Comparison of ENCODE assay signal across 8 cellular contexts in the genomic region with DNA sequence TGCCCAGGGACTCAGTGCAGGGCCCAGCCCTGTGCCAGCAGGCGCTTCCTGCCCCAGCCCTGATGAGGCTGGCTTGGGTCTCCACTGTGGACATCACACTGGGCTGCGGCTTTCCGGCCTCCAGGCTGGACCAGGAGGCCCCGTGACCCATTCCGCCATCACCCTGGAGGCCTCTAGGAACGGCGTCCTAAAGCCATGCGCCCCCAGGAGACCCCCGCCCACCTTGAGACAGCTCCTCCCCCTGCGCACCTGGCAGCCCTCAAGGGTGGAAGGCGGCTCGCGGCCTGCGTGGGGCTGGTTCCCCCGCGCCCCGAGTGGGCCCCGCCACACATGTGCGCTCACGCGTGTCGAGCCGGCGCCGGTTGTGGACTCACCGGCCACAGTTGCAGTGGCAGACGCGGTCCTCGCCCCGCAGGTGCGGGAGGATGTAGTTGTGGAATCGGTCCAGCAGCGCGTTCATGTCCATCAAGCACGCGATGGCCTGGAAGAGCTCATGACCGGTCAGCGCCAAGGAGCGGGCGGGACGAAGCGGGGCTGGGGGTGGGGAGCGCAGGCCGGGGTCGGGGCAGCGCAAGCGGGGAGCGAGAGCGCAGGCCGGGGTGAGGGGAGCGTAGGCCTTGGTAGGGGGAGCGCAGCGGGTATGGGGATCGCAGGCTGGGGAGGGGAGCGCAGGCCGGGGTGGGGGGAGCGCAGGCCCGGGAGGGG. TPM values are rescaled to one million over a fixed set of nuclear protein-coding genes. Genes with fewer than 3 reads are reported as not detected.
DNase-seq lines count a peak whose midpoint lies in the region; ATAC-seq and TF ChIP-seq lines count a peak whose summit lies in the region.

No MANE protein-coding gene starts in this region.

- H3K9me3 Mint-ChIP-seq in CD4-positive, alpha-beta memory T cell: no peaks in the 10 kb centered on the region
- no peaks in the 10 kb centered on the region for H3K9me3 Mint-ChIP-seq in Caco-2 (ENCODE audit: unreplicated experiment)

- no peak overlapping the region for H3K27ac ChIP-seq in CD4-positive, alpha-beta memory T cell (ENCODE audit: low read depth, low read length)
- H3K27ac ChIP-seq in SK-N-MC (no peak overlapping the region), rectal smooth muscle tissue (ENCODE audit: low read depth, low read length) (peak overlapping the region; percentile 24)

- peaks cover 5% of the 10 kb centered on the region for H3K4me1 ChIP-seq in CD4-positive, alpha-beta memory T cell (ENCODE audit: insufficient read depth, low read length)
- H3K4me1 ChIP-seq in rectal smooth muscle tissue (ENCODE audit: control insufficient read depth, insufficient read depth, low read length) (peaks cover 6% of the 10 kb centered on the region), Caco-2 (no peaks in the 10 kb centered on the region)

- intact Hi-C loops in CD4-positive, alpha-beta memory T cell (cut with micrococcal nuclease): no loop called here
- intact Hi-C loops in Caco-2 (cut with micrococcal nuclease; ENCODE audit: unreplicated experiment): no loop called here

- no peak overlapping the region for H3K27ac Mint-ChIP-seq in CD4-positive, alpha-beta memory T cell
- no peak overlapping the region for H3K27ac Mint-ChIP-seq in Caco-2 (ENCODE audit: unreplicated experiment)

- H3K4me3 Mint-ChIP-seq in CD4-positive, alpha-beta memory T cell: peak overlapping the region in 5 of 8 donors; percentile 37 to 75 (median 48)
- H3K4me3 Mint-ChIP-seq in Caco-2 (ENCODE audit: unreplicated experiment): no peak overlapping the region

- no peaks in the 10 kb centered on the region for H3K27me3 Mint-ChIP-seq in CD4-positive, alpha-beta memory T cell
- no peaks in the 10 kb centered on the region for H3K27me3 Mint-ChIP-seq in Caco-2 (ENCODE audit: insufficient read depth, unreplicated experiment)

- H3K9me3 ChIP-seq in CD4-positive, alpha-beta memory T cell (ENCODE audit: control insufficient read depth in 1 of 2, low read length in 2 of 2): no peaks in the 10 kb centered on the region
- no peaks in the 10 kb centered on the region for H3K9me3 ChIP-seq in SK-N-MC (ENCODE audit: low read depth, low read length)
- no peaks in the 10 kb centered on the region for H3K9me3 ChIP-seq in Caco-2

- H3K4me1 Mint-ChIP-seq in CD4-positive, alpha-beta memory T cell: peaks cover 0 to 4% (median 1%) of the 10 kb centered on the region in 4 donors
- no peaks in the 10 kb centered on the region for H3K4me1 Mint-ChIP-seq in Caco-2 (ENCODE audit: low read depth, unreplicated experiment)

- ATAC-seq in GM21515 (IDR thresholded peaks at IDR 0.05; ENCODE audit: unreplicated experiment): no peak
- no peak for ATAC-seq in HG02884 (IDR thresholded peaks at IDR 0.05; ENCODE audit: unreplicated experiment)
- ATAC-seq in GM21737 (IDR thresholded peaks at IDR 0.05; ENCODE audit: unreplicated experiment): no peak

- no peak for DNase-seq in CD4-positive, alpha-beta memory T cell
- DNase-seq in SK-N-MC (ENCODE audit: low read depth, low spot score): no peak
- DNase-seq in foreskin fibroblast: peak; percentile 24 to 72
- no peak for DNase-seq in Caco-2

- H3K36me3 ChIP-seq in CD4-positive, alpha-beta memory T cell (ENCODE audit: insufficient read depth, low read length): no peaks in the 10 kb centered on the region
- H3K36me3 ChIP-seq in SK-N-MC (ENCODE audit: insufficient read depth, low read length) (no peaks in the 10 kb centered on the region; the same call in 1 of the 2 replicates), rectal smooth muscle tissue (ENCODE audit: control insufficient read depth, insufficient read depth, low read length) (peaks cover 4% of the 10 kb centered on the region), Caco-2 (ENCODE audit: control insufficient read depth, insufficient read depth, low read length) (no peaks in the 10 kb centered on the region)

- CTCF ChIA-PET in CD4-positive, alpha-beta memory T cell (lab: Charles Lee; ENCODE audit: partially characterized antibody): no interaction called here
- CTCF ChIA-PET in Caco-2 (lab: Charles Lee): interaction anchor here (0.7 kb wide), 1 partner anchor 184 kb away, joined by 5 read pairs; no protein-coding TSS in a partner anchor

- H3K9ac ChIP-seq in SK-N-MC (ENCODE audit: insufficient read length): peak overlapping the region; percentile 70
- no peak overlapping the region for H3K9ac ChIP-seq in rectal smooth muscle tissue (ENCODE audit: low read length)

- POLR2A ChIA-PET in CD4-positive, alpha-beta memory T cell (lab: Charles Lee; ENCODE audit: partially characterized antibody): no interaction called here
- POLR2A ChIA-PET in Caco-2 (lab: Charles Lee): no interaction called here

- TF ChIP-seq CTCF in foreskin fibroblast (IDR thresholded peaks at IDR 0.05; ENCODE audit: low read depth, low read length): no peak
- TF ChIP-seq CTCF in Caco-2 (IDR thresholded peaks at IDR 0.05; ENCODE audit: insufficient read depth in 1 of 2, low read depth in 1 of 2, low read length in 1 of 2, severe bottlenecking in 1 of 2, unreplicated experiment in 1 of 2): no peak

- H3K4me3 ChIP-seq in CD4-positive, alpha-beta memory T cell (ENCODE audit: low read length in 2 of 2): no peak overlapping the region
- H3K4me3 ChIP-seq in SK-N-MC: peak overlapping the region; percentile 76
- peak overlapping the region; percentile 55 to 64 for H3K4me3 ChIP-seq in foreskin fibroblast (ENCODE audit: low read depth in 1 of 2, low read length in 2 of 2)
- H3K4me3 ChIP-seq in rectal smooth muscle tissue (ENCODE audit: low read length): peak overlapping the region; percentile 68
- no peak overlapping the region for H3K4me3 ChIP-seq in Caco-2 (ENCODE audit: low read depth, low read length)

- no TSS peak for BruUV-seq in Caco-2 (replicated peaks; lab: Mats Ljungman, UMichigan)

- H3K27me3 ChIP-seq in CD4-positive, alpha-beta memory T cell (ENCODE audit: insufficient read depth, low read length): no peaks in the 10 kb centered on the region
- H3K27me3 ChIP-seq in rectal smooth muscle tissue (ENCODE audit: control insufficient read depth, insufficient read depth, low read length) (no peaks in the 10 kb centered on the region), Caco-2 (replicated peaks; ENCODE audit: control insufficient read depth, insufficient read depth, low read length) (no peaks in the 10 kb centered on the region)

- H3K36me3 Mint-ChIP-seq in CD4-positive, alpha-beta memory T cell: peaks cover 0 to 4% of the 10 kb centered on the region in 2 donors
- peaks cover 38% of the 10 kb centered on the region for H3K36me3 Mint-ChIP-seq in Caco-2 (ENCODE audit: insufficient read depth, unreplicated experiment)

RNA-seq across cellular contexts. Expression of gene TMEM240, which starts 1.0 kb away (rescaled TPM):
- 1 to 10 TPM; 1.8 to 2.8 TPM for total RNA-seq in CD4-positive, alpha-beta memory T cell
- not detected for polyA plus RNA-seq in CD4-positive, alpha-beta memory T cell
- 1.0 and 1.2 TPM in 2 replicates for total RNA-seq in Caco-2 (2022)

RNA-seq across cellular contexts. Expression of gene ATAD3A, which starts 27.5 kb away (rescaled TPM):
- total RNA-seq in CD4-positive, alpha-beta memory T cell: 10 to 100 TPM; 23.0 to 24.7 TPM
- 10 to 100 TPM in 1 of 2 donors, 1 to 10 TPM in 1; 9.5 to 12.2 TPM for polyA plus RNA-seq in CD4-positive, alpha-beta memory T cell
- total RNA-seq in Caco-2 (2022): 58.6 and 67.3 TPM in 2 replicates

RNA-seq across cellular contexts. Expression of gene SSU72, which starts 35.2 kb away (rescaled TPM):
- total RNA-seq in CD4-positive, alpha-beta memory T cell: 100 to 1,000 TPM; 128 to 132 TPM
- 100 to 1,000 TPM; 202 to 209 TPM for polyA plus RNA-seq in CD4-positive, alpha-beta memory T cell
- total RNA-seq in Caco-2 (2022): 91.5 and 96.2 TPM in 2 replicates

Comparison
In these comparisons a context has a peak if more than half of its experiments do, and no peak if none do; other contexts are left out.
1. DNase-seq: peak in foreskin fibroblast (2 of 2); none in CD4-positive, alpha-beta memory T cell (0 of 5), SK-N-MC (single experiment) and Caco-2 (0 of 2).
2. H3K4me3 ChIP-seq: peak in SK-N-MC (single experiment), foreskin fibroblast (2 of 2) and rectal smooth muscle tissue (single experiment); none in CD4-positive, alpha-beta memory T cell (0 of 2) and Caco-2 (single experiment).